ENCODE assay signal across 14 cellular contexts in the genomic region with DNA sequence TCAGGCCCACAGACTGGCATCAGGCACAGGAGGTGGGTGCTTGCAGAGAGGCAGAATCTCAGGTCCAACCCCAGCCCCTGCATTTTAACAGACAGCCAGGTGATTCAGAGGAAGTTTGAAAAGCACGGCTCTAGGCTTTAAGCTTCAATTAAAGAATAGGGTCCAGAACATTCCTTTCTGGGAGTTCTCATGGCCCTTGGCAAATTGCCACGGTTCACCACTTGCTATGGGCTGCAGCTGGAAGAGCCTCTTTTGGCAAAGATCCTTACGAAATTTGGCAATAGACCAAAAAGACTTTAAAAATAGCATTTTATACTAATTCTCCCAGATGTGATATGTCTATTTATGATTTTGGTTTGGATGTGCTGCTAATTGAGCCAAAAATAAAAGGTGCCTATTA.
DNase-seq lines count a peak whose midpoint lies in the region; ATAC-seq and TF ChIP-seq lines count a peak whose summit lies in the region.
"Had no signal": no experiment of that assay in that cellular context is flagged by ENCODE, and none has a peak within 500 bp of the region (broad histone marks: within the 10 kb centered on the region; RNA-seq: fewer than 3 reads in every experiment).

No MANE protein-coding gene starts in this region.

- 10% methylated on average over 2 of the region's 3 CpGs for WGBS in right lobe of liver (ENCODE audit: insufficient coverage, low coverage, low lambda C conversion rate, missing lambda C conversion rate)
- WGBS in aorta, 2 donors: 3% methylated on average over 3 of the region's 3 CpGs
- WGBS in trophoblast cell (ENCODE audit: extremely low coverage, insufficient coverage, insufficient read length): no CpG with 5 or more reads among the region's 3 CpGs

- no peak for TF ChIP-seq POLR2A in right lobe of liver (IDR thresholded peaks at IDR 0.05)

- H2BK12ac ChIP-seq in trophoblast cell (ENCODE audit: low read length): no peak overlapping the region

- H2BK5ac ChIP-seq in trophoblast cell (ENCODE audit: low read depth, low read length, poor library complexity): no peak overlapping the region

- H4K12ac ChIP-seq in trophoblast cell (ENCODE audit: low read depth, low read length): no peak overlapping the region

- POLR2A ChIA-PET in PC-9 (lab: Charles Lee; ENCODE audit: unreplicated experiment): no interaction called here

- no peak overlapping the region for H4K91ac ChIP-seq in trophoblast cell (ENCODE audit: low read depth, low read length)

- TF ChIP-seq CTCF in right lobe of liver (IDR thresholded peaks at IDR 0.05) (no peak), PC-9 (conservative IDR thresholded peaks at IDR 0.05) (no peak)

- no peaks in the 10 kb centered on the region for H3K4me1 ChIP-seq in right lobe of liver
- H3K4me1 ChIP-seq in aorta (ENCODE audit: control insufficient read depth in 1 of 2, insufficient read depth in 2 of 2, low read length in 2 of 2): peaks cover 3 to 7% of the 10 kb centered on the region in 2 donors
- H3K4me1 ChIP-seq in PC-9 (replicated peaks; ENCODE audit: insufficient read depth): no peaks in the 10 kb centered on the region
- no peaks in the 10 kb centered on the region for H3K4me1 ChIP-seq in trophoblast cell (ENCODE audit: control insufficient read depth in 1 of 2, insufficient read depth in 2 of 2, low read length in 2 of 2)

- intact Hi-C loops in Right ventricle myocardium inferior (cut with DNase I) (no loop called here), cardiac septum (cut with DNase I) (no loop called here), right lobe of liver (cut with DNase I) (no loop called here), aorta (cut with DNase I) (loop anchor here in 1 of 2 donors (5.0 kb wide), 2 partner anchors 84 to 134 kb away; no protein-coding TSS in a partner anchor), PC-9 (cut with micrococcal nuclease; ENCODE audit: unreplicated experiment) (no loop called here)

- H3K4me3 ChIP-seq in right lobe of liver (no peak overlapping the region), aorta (ENCODE audit: low read length in 2 of 2) (no peak overlapping the region), PC-9 (no peak overlapping the region), trophoblast cell (ENCODE audit: low read depth, low read length) (no peak overlapping the region)

- H3K14ac ChIP-seq in trophoblast cell (ENCODE audit: low read length): no peak overlapping the region

- H4K8ac ChIP-seq in trophoblast cell (ENCODE audit: low read depth, low read length): no peak overlapping the region

- H3F3A ChIP-seq in PC-9 (ENCODE audit: insufficient read depth, low read depth): no peaks in the 10 kb centered on the region

- no peak overlapping the region for H3K4ac ChIP-seq in trophoblast cell (ENCODE audit: low read depth, low read length)

- no peaks in the 10 kb centered on the region for H3K79me1 ChIP-seq in trophoblast cell (ENCODE audit: low read length)

- H3K9me3 ChIP-seq in right lobe of liver (no peaks in the 10 kb centered on the region), aorta (ENCODE audit: control insufficient read depth, low read length) (no peaks in the 10 kb centered on the region), PC-9 (ENCODE audit: insufficient read depth, low read depth) (no peaks in the 10 kb centered on the region), trophoblast cell (ENCODE audit: insufficient read depth, low read depth, low read length) (no peaks in the 10 kb centered on the region)

- BruUV-seq in PC-9 (replicated peaks; lab: Mats Ljungman, UMichigan): no TSS peak

- H3K79me2 ChIP-seq in PC-9 (ENCODE audit: low read depth) (no peaks in the 10 kb centered on the region), trophoblast cell (ENCODE audit: control insufficient read depth, insufficient read depth, low read length, poor library complexity) (no peaks in the 10 kb centered on the region)
- H3K79me2 ChIP-seq: parathyroid adenoma had no signal

- no peak overlapping the region for H3K18ac ChIP-seq in trophoblast cell (ENCODE audit: low read length)

- DNase-seq in Right ventricle myocardium inferior (ENCODE audit: missing footprints): peak; percentile 69
- no peak for DNase-seq in cardiac septum (ENCODE audit: low spot score)
- peak; percentile 60 for DNase-seq in brain pericyte (ENCODE audit: low read depth, low spot score)
- peak in 2 of 3 donors; percentile 28 to 47 for DNase-seq in right lobe of liver
- DNase-seq in aorta: peak in 1 of 2 donors; percentile 71
- DNase-seq in PC-9: no peak
- no peak for DNase-seq in GDM1 (lab: John Stamatoyannopoulos, UW)
- DNase-seq in trophoblast cell: no peak
- DNase-seq: immature natural killer cell, MM.1S, NCI-H82 had no signal

- H3K27ac ChIP-seq in right lobe of liver (no peak overlapping the region), aorta (ENCODE audit: low read depth in 1 of 2, low read length in 2 of 2) (peak overlapping the region; percentile 69 to 90), PC-9 (no peak overlapping the region), trophoblast cell (ENCODE audit: low read depth, low read length) (no peak overlapping the region)
- H3K27ac ChIP-seq: parathyroid adenoma had no signal

- CTCF ChIA-PET in PC-9 (lab: Charles Lee): no interaction called here

- H2AFZ ChIP-seq in PC-9 (no peak overlapping the region), trophoblast cell (ENCODE audit: insufficient read depth, low read length, poor library complexity) (no peak overlapping the region)
- H2AFZ ChIP-seq: parathyroid adenoma had no signal

- no peak overlapping the region for H2AK5ac ChIP-seq in trophoblast cell (ENCODE audit: low read length)

- ATAC-seq in Right ventricle myocardium inferior (peak; percentile 26), right lobe of liver (no peak), aorta (ENCODE audit: low FRiP score) (no peak)
- ATAC-seq: activated naive CD4-positive, alpha-beta T cell treated with anti-CD3 and anti-CD28 coated beads, Interleukin-2, amount 50 U/mL, for 72 hours; HCT116 had no signal

- no peak overlapping the region for H3K23ac ChIP-seq in trophoblast cell (ENCODE audit: low read length)

- no peaks in the 10 kb centered on the region for H4K20me1 ChIP-seq in PC-9 (ENCODE audit: insufficient read depth)

- no peaks in the 10 kb centered on the region for H3K9me2 ChIP-seq in PC-9 (ENCODE audit: insufficient read depth)

- H3K36me3 ChIP-seq in right lobe of liver (no peaks in the 10 kb centered on the region), aorta (ENCODE audit: control insufficient read depth in 1 of 2, insufficient read depth in 2 of 2, low read length in 1 of 2) (peaks cover 5 to 10% of the 10 kb centered on the region in 2 donors), PC-9 (ENCODE audit: low read depth) (no peaks in the 10 kb centered on the region), trophoblast cell (ENCODE audit: control insufficient read depth in 1 of 2, insufficient read depth in 2 of 2, low read length in 2 of 2) (no peaks in the 10 kb centered on the region)

- H3K4me2 ChIP-seq in PC-9: no peak overlapping the region
- no peak overlapping the region for H3K4me2 ChIP-seq in trophoblast cell (ENCODE audit: low read length)

- H2BK120ac ChIP-seq in trophoblast cell (ENCODE audit: insufficient read depth, low read length, poor library complexity): no peak overlapping the region

- no peaks in the 10 kb centered on the region for H3K27me3 ChIP-seq in right lobe of liver
- H3K27me3 ChIP-seq in aorta (ENCODE audit: control insufficient read depth in 1 of 2, insufficient read depth in 2 of 2, low read length in 1 of 2): no peaks in the 10 kb centered on the region
- peaks cover 3% of the 10 kb centered on the region; the same call in 1 of the 2 replicates for H3K27me3 ChIP-seq in PC-9 (ENCODE audit: insufficient read depth, low read depth)
- no peaks in the 10 kb centered on the region for H3K27me3 ChIP-seq in trophoblast cell (ENCODE audit: insufficient read depth, low read length)

- no peak overlapping the region for H3K9ac ChIP-seq in trophoblast cell (ENCODE audit: low read length)
- H3K9ac ChIP-seq: parathyroid adenoma had no signal

Comparison
In these comparisons a context has a peak if more than half of its experiments do, and no peak if none do; other contexts are left out.
1. DNase-seq: peak in Right ventricle myocardium inferior (single experiment), brain pericyte (single experiment) and right lobe of liver (2 of 3); none in cardiac septum (single experiment), PC-9 (0 of 2), GDM1 (single experiment) and trophoblast cell (0 of 2).
2. H3K27ac ChIP-seq: peak in aorta (2 of 2); none in right lobe of liver (0 of 3), PC-9 (single experiment) and trophoblast cell (single experiment).